In the genomic region with DNA sequence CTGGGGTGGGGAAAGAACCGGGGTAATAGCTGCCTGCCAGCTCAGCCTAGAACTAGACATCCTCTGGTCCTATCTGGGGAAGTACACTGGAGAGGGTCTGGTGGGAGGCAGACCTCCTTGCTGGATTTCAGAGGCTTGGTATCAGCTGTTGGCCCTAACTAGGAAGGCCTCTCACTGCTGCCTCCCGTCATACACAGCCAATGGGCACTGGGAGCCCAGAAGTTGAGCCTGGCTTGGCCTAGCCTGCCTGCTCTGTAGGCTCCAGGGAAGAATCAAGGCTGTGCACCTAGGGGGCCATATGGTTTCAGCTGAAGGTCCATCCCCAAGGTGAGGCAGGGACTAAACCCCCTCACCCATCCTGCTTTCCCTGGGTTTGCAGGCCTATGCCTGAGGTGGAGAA, we compare ENCODE assay signal across 22 cellular contexts. TPM values are rescaled to one million over a fixed set of nuclear protein-coding genes. Genes with fewer than 3 reads are reported as not detected.
"Had no signal": no experiment of that assay in that cellular context is flagged by ENCODE, and none has a peak within 500 bp of the region (broad histone marks: within the 10 kb centered on the region; RNA-seq: fewer than 3 reads in every experiment).

No MANE protein-coding gene starts in this region.

- H3K9me3 ChIP-seq: ascending aorta, body of pancreas, Peyer's patch, SJSA1 had no signal

- DNase-seq: activated CD4-positive, alpha-beta T cell treated with anti-CD3 and anti-CD28 coated beads for 48 hours; activated CD4-positive, alpha-beta T cell treated with anti-CD3 and anti-CD28 coated beads, Interleukin-2, amount 50 U/mL, for 48 hours; activated naive CD4-positive, alpha-beta T cell treated with anti-CD3 and anti-CD28 coated beads, Interleukin-2, amount 50 U/mL, for 16 hours; amniotic stem cell; body of pancreas; central memory CD4-positive, alpha-beta T cell; NCI-H1092; NCI-H1417; NCI-H1930; NCI-H2107; NCI-H2171 treated with DMSO at 0.1 percent for 48 hours; NCI-H226; NCI-H526 treated with DMSO at 0.1 percent for 48 hours; SHP77; SW 1271 had no signal

- H3K4me2 ChIP-seq: KMS-11 had no signal

- H3K4me3 ChIP-seq: ascending aorta, body of pancreas, Peyer's patch, SJSA1 had no signal

- H3K27me3 ChIP-seq: ascending aorta, body of pancreas, Peyer's patch, SJSA1 had no signal

- ATAC-seq: activated CD4-positive, CD25-positive, alpha-beta regulatory T cell treated with anti-CD3 and anti-CD28 coated beads, Interleukin-2, amount 50 U/mL, for 24 hours; body of pancreas; SK-N-SH treated with all-trans-retinoic acid at 6 μM for 48 hours had no signal

- H3K9ac ChIP-seq: KMS-11 had no signal

- FAIRE-seq: bronchial epithelial cell had no signal

- H3K27ac ChIP-seq: ascending aorta, body of pancreas, KMS-11, Peyer's patch, SJSA1 had no signal

RNA-seq across cellular contexts. Expression of a gene that starts 17.8 kb away (rescaled TPM):
- total RNA-seq: ascending aorta had no signal
